Comparison of ENCODE assay signal across 8 cellular contexts in genomic region chr4:37827802-37828321, GRCh38. TPM values are rescaled to one million over a fixed set of nuclear protein-coding genes. Genes with fewer than 3 reads are reported as not detected.
DNase-seq lines count a peak whose midpoint lies in the region; ATAC-seq and TF ChIP-seq lines count a peak whose summit lies in the region.

No MANE protein-coding gene starts in this region.

- H3K9me3 ChIP-seq in OCI-LY1 (ENCODE audit: low read length) (no peaks in the 10 kb centered on the region), neuron (ENCODE audit: low read length) (no peaks in the 10 kb centered on the region)

- no peak for ATAC-seq in effector memory CD8-positive, alpha-beta T cell (replicated peaks)
- ATAC-seq in HG03280 (IDR thresholded peaks at IDR 0.05; ENCODE audit: unreplicated experiment), result no peak

- peak overlapping the region; percentile 94 for H3K4me2 ChIP-seq in OCI-LY1 (ENCODE audit: low read length)

- peaks cover 35% of the 10 kb centered on the region for H3K36me3 Mint-ChIP-seq in Calu3 (ENCODE audit: insufficient read depth, unreplicated experiment)
- peaks cover 26% of the 10 kb centered on the region for H3K36me3 Mint-ChIP-seq in effector memory CD8-positive, alpha-beta T cell (ENCODE audit: insufficient read depth)

- no peaks in the 10 kb centered on the region for H3K27me3 Mint-ChIP-seq in Calu3 (ENCODE audit: unreplicated experiment)
- H3K27me3 Mint-ChIP-seq in effector memory CD8-positive, alpha-beta T cell, result no peaks in the 10 kb centered on the region

- H3K9me2 ChIP-seq in OCI-LY1 (ENCODE audit: low read depth, low read length), result no peaks in the 10 kb centered on the region

- H3K4me3 Mint-ChIP-seq in Calu3 (ENCODE audit: low read depth, unreplicated experiment), result peak overlapping the region; percentile 92
- H3K4me3 Mint-ChIP-seq in effector memory CD8-positive, alpha-beta T cell, result peak overlapping the region; percentile 92 to 98

- H2AFZ ChIP-seq in OCI-LY1 (ENCODE audit: low read length), result no peak overlapping the region
- H2AFZ ChIP-seq in neuron (ENCODE audit: low read depth, low read length), result no peak overlapping the region

- H3K27me3 ChIP-seq in OCI-LY1 (ENCODE audit: insufficient read depth, low read length) (no peaks in the 10 kb centered on the region), neuron (ENCODE audit: insufficient read depth, low read length) (no peaks in the 10 kb centered on the region)

- DNase-seq in Calu3, result no peak
- DNase-seq in effector memory CD8-positive, alpha-beta T cell, result no peak
- no peak for DNase-seq in NCI-H524 (lab: John Stamatoyannopoulos, UW)
- no peak for DNase-seq in H4 (ENCODE audit: low spot score)
- no peak for DNase-seq in NCI-H187 treated with DMSO at 0.1 percent for 48 hours (lab: John Stamatoyannopoulos, UW)

- no peaks in the 10 kb centered on the region for H3K9me3 Mint-ChIP-seq in Calu3 (ENCODE audit: low read depth, unreplicated experiment)
- H3K9me3 Mint-ChIP-seq in effector memory CD8-positive, alpha-beta T cell, result no peaks in the 10 kb centered on the region

- no peaks in the 10 kb centered on the region for H3F3A ChIP-seq in OCI-LY1 (ENCODE audit: insufficient read depth, low read length)

- no peak for TF ChIP-seq CTCF in Calu3 (IDR thresholded peaks at IDR 0.05; ENCODE audit: unreplicated experiment)
- no peak for TF ChIP-seq CTCF in OCI-LY1 (IDR thresholded peaks at IDR 0.05; ENCODE audit: low read length)

- H3K27ac Mint-ChIP-seq in Calu3 (ENCODE audit: unreplicated experiment), result peak overlapping the region; percentile 89
- H3K27ac Mint-ChIP-seq in effector memory CD8-positive, alpha-beta T cell, result peak overlapping the region; percentile 86 to 98

- no peaks in the 10 kb centered on the region for H4K20me1 ChIP-seq in OCI-LY1 (ENCODE audit: insufficient read depth, low read length)

- intact Hi-C loops in Calu3 (cut with micrococcal nuclease; ENCODE audit: unreplicated experiment), result no loop called here

- peak overlapping the region; percentile 89 for H3K9ac ChIP-seq in OCI-LY1 (ENCODE audit: low read length)

- H3K4me3 ChIP-seq in OCI-LY1 (ENCODE audit: low read depth, low read length, poor library complexity, severe bottlenecking) (peak overlapping the region; percentile 93), neuron (ENCODE audit: low read length) (peak overlapping the region; percentile 68)

- H3K36me3 ChIP-seq in OCI-LY1 (ENCODE audit: insufficient read depth, low read length) (peaks cover 34% of the 10 kb centered on the region), neuron (ENCODE audit: insufficient read depth, low read length) (peaks cover 6% of the 10 kb centered on the region)

- peaks cover 17% of the 10 kb centered on the region for H3K4me1 Mint-ChIP-seq in Calu3 (ENCODE audit: low read depth, unreplicated experiment)
- peaks cover 28 to 29% of the 10 kb centered on the region in 2 donors for H3K4me1 Mint-ChIP-seq in effector memory CD8-positive, alpha-beta T cell (ENCODE audit: low read depth in 2 of 2)

- 0 out of 2 replicates have a peak, but pooled peaks cover 13% of the 10 kb centered on the region for H3K79me2 ChIP-seq in OCI-LY1 (ENCODE audit: insufficient read depth, low read length)

- no peak overlapping the region for H3K27ac ChIP-seq in OCI-LY1 (ENCODE audit: low read depth, low read length, poor library complexity, severe bottlenecking)

- H3K4me1 ChIP-seq in OCI-LY1 (ENCODE audit: insufficient read depth, low read length, severe bottlenecking) (peaks cover 27% of the 10 kb centered on the region), neuron (ENCODE audit: insufficient read depth, low read length) (peaks cover 9% of the 10 kb centered on the region)

- TSS peak; percentile 55 for BruUV-seq in Calu3 (replicated peaks; lab: Mats Ljungman, UMichigan)

- CTCF ChIA-PET in Calu3 (lab: Charles Lee), result no interaction called here

RNA-seq across cellular contexts. Expression of gene PGM2, which starts 1.4 kb away (rescaled TPM):
- total RNA-seq in Calu3 (2022), result 27.1 and 33.0 TPM in 2 replicates
- total RNA-seq in H4 (2014; rRNA removed; shearing (Covaris generic)), result 36.2 and 46.5 TPM in 2 replicates
